In the genomic region with DNA sequence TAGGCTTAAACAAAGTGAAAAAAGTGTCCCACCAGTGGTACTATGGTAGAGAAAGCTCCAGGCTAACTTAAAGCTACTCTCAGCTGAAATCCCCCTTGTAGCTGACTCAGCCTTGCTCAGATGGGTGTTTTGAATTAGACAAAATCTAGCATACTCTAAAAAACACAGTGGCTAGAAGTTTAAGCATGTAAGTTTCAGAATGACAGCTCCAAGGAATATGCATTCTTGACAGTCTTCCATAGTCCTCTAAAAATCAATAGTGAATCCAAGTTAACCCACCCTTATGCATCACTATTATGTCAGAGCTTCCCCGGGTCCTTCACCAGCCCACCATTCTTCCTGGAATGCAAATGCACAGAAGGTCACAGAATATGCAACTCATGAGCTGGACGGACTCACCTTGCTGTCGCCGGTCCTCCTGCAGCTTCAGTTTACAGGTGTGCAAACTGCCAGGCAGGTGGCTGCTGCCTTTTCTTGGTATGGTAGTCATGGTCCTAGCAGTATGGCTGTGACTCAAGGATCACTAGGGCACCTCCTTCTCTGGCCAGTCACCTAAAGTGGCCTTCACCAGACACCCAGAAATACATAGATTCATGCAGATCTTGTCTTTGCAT, we compare ENCODE assay signal across 13 cellular contexts. TPM values are rescaled to one million over a fixed set of nuclear protein-coding genes. Genes with fewer than 3 reads are reported as not detected.
DNase-seq lines count a peak whose midpoint lies in the region; ATAC-seq and TF ChIP-seq lines count a peak whose summit lies in the region.
"Had no signal": no experiment of that assay in that cellular context is flagged by ENCODE, and none has a peak within 500 bp of the region (broad histone marks: within the 10 kb centered on the region; RNA-seq: fewer than 3 reads in every experiment).

No MANE protein-coding gene starts in this region.

- H3K9me3 ChIP-seq in mucosa of descending colon (no peaks in the 10 kb centered on the region), tibial artery (no peaks in the 10 kb centered on the region)
- H3K9me3 ChIP-seq: A549 had no signal

- CTCF ChIA-PET in activated CD4-positive, alpha-beta T cell treated with anti-CD3 and anti-CD28 coated beads, Interleukin-2, amount 10 ng/mL, durations not matched to agents 7 days and 5 days (lab: Charles Lee): interaction anchor here (0.6 kb wide), 1 partner anchor 1309 kb away, joined by 4 read pairs; no protein-coding TSS in a partner anchor

- H3K27ac Mint-ChIP-seq in activated CD4-positive, alpha-beta T cell treated with anti-CD3 and anti-CD28 coated beads, Interleukin-2, amount 10 ng/mL, durations not matched to agents 7 days and 5 days: no peak overlapping the region
- H3K27ac Mint-ChIP-seq: T-helper 1 cell treated with Interleukin-12 subunit alpha and Interleukin-12 subunit beta and Interleukin-4 antibody, amounts not matched to agents 30 μg/mL and 1 μg/mL, for 36 hours had no signal

- peaks cover 9% of the 10 kb centered on the region for H3K27me3 Mint-ChIP-seq in activated CD4-positive, alpha-beta T cell treated with anti-CD3 and anti-CD28 coated beads, Interleukin-2, amount 10 ng/mL, durations not matched to agents 7 days and 5 days

- peak overlapping the region; percentile 57 for H3K27ac ChIP-seq in cingulate gyrus (ENCODE audit: low read depth, low read length)
- peak overlapping the region; percentile 76 to 77 for H3K27ac ChIP-seq in tibial artery
- H3K27ac ChIP-seq: A549 had no signal

- TF ChIP-seq CTCF in mucosa of descending colon (IDR thresholded peaks at IDR 0.05) (no peak), tibial artery (IDR thresholded peaks at IDR 0.05) (no peak)

- no peak overlapping the region for H3K4me3 ChIP-seq in mucosa of descending colon
- peak overlapping the region; percentile 53 to 57 for H3K4me3 ChIP-seq in tibial artery
- H3K4me3 ChIP-seq: A549 had no signal

- intact Hi-C loops in mucosa of descending colon (cut with DNase I, micrococcal nuclease): no loop called here
- intact Hi-C loops in tibial artery (cut with DNase I; ENCODE audit: low total_unique reads): loop anchor here (10.0 kb wide), 1 partner anchor 56 kb away; a partner anchor contains a TSS

- POLR2A ChIA-PET in activated CD4-positive, alpha-beta T cell treated with anti-CD3 and anti-CD28 coated beads, Interleukin-2, amount 10 ng/mL, durations not matched to agents 7 days and 5 days (lab: Charles Lee): no interaction called here

- no peaks in the 10 kb centered on the region for H3K27me3 ChIP-seq in tibial artery

- no peak overlapping the region for H3K4me3 Mint-ChIP-seq in activated CD4-positive, alpha-beta T cell treated with anti-CD3 and anti-CD28 coated beads, Interleukin-2, amount 10 ng/mL, durations not matched to agents 7 days and 5 days
- H3K4me3 Mint-ChIP-seq: T-helper 1 cell treated with Interleukin-12 subunit alpha and Interleukin-12 subunit beta and Interleukin-4 antibody, amounts not matched to agents 30 μg/mL and 1 μg/mL, for 36 hours had no signal

- H3K36me3 ChIP-seq in mucosa of descending colon (ENCODE audit: low read depth) (no peaks in the 10 kb centered on the region), tibial artery (no peaks in the 10 kb centered on the region)

- H3K9me3 Mint-ChIP-seq in activated CD4-positive, alpha-beta T cell treated with anti-CD3 and anti-CD28 coated beads, Interleukin-2, amount 10 ng/mL, durations not matched to agents 7 days and 5 days: no peaks in the 10 kb centered on the region
- H3K9me3 Mint-ChIP-seq: T-helper 1 cell treated with Interleukin-12 subunit alpha and Interleukin-12 subunit beta and Interleukin-4 antibody, amounts not matched to agents 30 μg/mL and 1 μg/mL, for 36 hours had no signal

- H3K36me3 Mint-ChIP-seq in activated CD4-positive, alpha-beta T cell treated with anti-CD3 and anti-CD28 coated beads, Interleukin-2, amount 10 ng/mL, durations not matched to agents 7 days and 5 days (ENCODE audit: low read depth): no peaks in the 10 kb centered on the region

- H3K4me1 ChIP-seq in mucosa of descending colon (ENCODE audit: low read depth): peaks cover 7% of the 10 kb centered on the region
- peaks cover 0 to 73% (median 14%) of the 10 kb centered on the region in 4 donors for H3K4me1 ChIP-seq in tibial artery
- H3K4me1 ChIP-seq: A549 had no signal

- H3K4me1 Mint-ChIP-seq in activated CD4-positive, alpha-beta T cell treated with anti-CD3 and anti-CD28 coated beads, Interleukin-2, amount 10 ng/mL, durations not matched to agents 7 days and 5 days: no peaks in the 10 kb centered on the region

- DNase-seq in activated CD4-positive, alpha-beta T cell treated with anti-CD3 and anti-CD28 coated beads for 48 hours: peak; percentile 4
- DNase-seq in activated CD4-positive, alpha-beta T cell treated with anti-CD3 and anti-CD28 coated beads, Interleukin-2, amount 10 ng/mL, durations not matched to agents 7 days and 5 days: no peak
- DNase-seq in mucosa of descending colon (no peak), tibial artery (no peak), NCI-H446 treated with DMSO at 0.1 percent for 48 hours (lab: John Stamatoyannopoulos, UW) (no peak), T1000 (lab: John Stamatoyannopoulos, UW) (no peak)
- DNase-seq: activated CD8-positive, alpha-beta memory T cell treated with anti-CD3 and anti-CD28 coated beads, Interleukin-2, amount 50 U/mL, for 4 hours; DMS79 treated with DMSO at 0.1 percent for 48 hours; NCI-H1417 treated with DMSO at 0.1 percent for 48 hours had no signal

- ATAC-seq in mucosa of descending colon: peak; percentile 51
- no peak for ATAC-seq in HG02870 (IDR thresholded peaks at IDR 0.05; ENCODE audit: unreplicated experiment)

RNA-seq across cellular contexts. Expression of a gene that starts 0.7 kb away (rescaled TPM):
- total RNA-seq in activated CD4-positive, alpha-beta T cell treated with anti-CD3 and anti-CD28 coated beads, Interleukin-2, amount 10 ng/mL, durations not matched to agents 7 days and 5 days: not detected
- 1 to 10 TPM in 1 of 3 donors, under 1 TPM in 1, not detected in 1; 0.29 to 2.8 TPM for total RNA-seq in mucosa of descending colon

RNA-seq across cellular contexts. Expression of a gene that starts 59.3 kb away (rescaled TPM):
- total RNA-seq in activated CD4-positive, alpha-beta T cell treated with anti-CD3 and anti-CD28 coated beads, Interleukin-2, amount 10 ng/mL, durations not matched to agents 7 days and 5 days: 10 to 100 TPM; 10.3 to 12.4 TPM
- total RNA-seq in mucosa of descending colon: 10 to 100 TPM; 24.3 to 50.3 (median 24.8) TPM
